In the genomic region with DNA sequence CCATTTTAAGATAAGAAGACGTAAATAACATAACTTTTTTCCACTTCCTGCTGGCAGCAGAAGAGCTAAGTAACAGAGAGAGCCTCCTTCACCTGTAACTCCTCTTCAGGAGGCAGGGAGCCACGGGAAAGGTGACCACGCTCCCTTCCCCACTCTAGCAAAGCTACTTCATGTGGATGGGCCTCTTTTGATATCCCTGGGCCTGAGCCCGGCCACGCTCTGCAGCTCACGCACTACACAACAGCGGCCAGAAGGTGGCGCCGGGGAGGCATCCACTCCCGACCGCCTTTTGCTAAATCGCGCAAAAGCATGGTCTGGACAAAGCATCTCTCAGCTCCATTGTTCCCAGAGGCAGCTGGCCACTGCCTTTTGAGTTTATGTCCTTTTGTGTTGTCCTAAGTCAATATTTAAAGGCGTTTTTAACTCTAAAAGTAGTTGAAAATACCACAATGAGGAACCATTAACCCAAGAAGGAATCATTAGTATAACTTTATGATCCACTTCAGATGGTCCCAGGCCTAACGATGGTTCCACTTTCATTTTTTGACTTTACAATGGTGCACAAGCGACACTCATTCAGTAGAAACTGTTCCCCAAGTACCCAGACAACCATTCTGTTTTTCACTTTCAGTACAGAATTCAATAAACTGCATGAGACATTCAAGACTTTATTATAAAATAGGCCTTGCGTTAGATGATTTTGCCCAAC, we compare ENCODE assay signal across 8 cellular contexts. TPM values are rescaled to one million over a fixed set of nuclear protein-coding genes. Genes with fewer than 3 reads are reported as not detected.
DNase-seq lines count a peak whose midpoint lies in the region; ATAC-seq and TF ChIP-seq lines count a peak whose summit lies in the region.

No MANE protein-coding gene starts in this region.

- H3K27me3 Mint-ChIP-seq in memory B cell: peaks cover 4% of the 10 kb centered on the region

- peak; percentile 84 to 100 (median 97) for TF ChIP-seq CTCF in dorsolateral prefrontal cortex (IDR thresholded peaks at IDR 0.05 in 54 of 56, conservative IDR thresholded peaks at IDR 0.05 in 2 of 56; ENCODE audit: low read depth in 1 of 56, partially characterized antibody in 56 of 56)

- no peak overlapping the region for H3K4me3 Mint-ChIP-seq in memory B cell

- H3K9me3 Mint-ChIP-seq in memory B cell: no peaks in the 10 kb centered on the region

- no peak overlapping the region for H3K27ac Mint-ChIP-seq in memory B cell

- no peaks in the 10 kb centered on the region for H3K27me3 ChIP-seq in dorsolateral prefrontal cortex

- H3K36me3 Mint-ChIP-seq in memory B cell: no peaks in the 10 kb centered on the region

- H3K4me3 ChIP-seq in dorsolateral prefrontal cortex: peak overlapping the region in 11 of 59 donors; percentile 0 to 48 (median 14)

- ATAC-seq in GM19467 (IDR thresholded peaks at IDR 0.05; ENCODE audit: unreplicated experiment) (peak; percentile 93), HG03521 (IDR thresholded peaks at IDR 0.05; ENCODE audit: unreplicated experiment) (peak; percentile 91), memory B cell (ENCODE audit: low read depth) (peak; percentile 97)

- peak overlapping the region in 32 of 59 donors; percentile 2 to 75 (median 51) for H3K27ac ChIP-seq in dorsolateral prefrontal cortex

- intact Hi-C loops in dorsolateral prefrontal cortex (cut with DNase I): loop anchor here (1.0 to 5.0 kb wide), 4 partner anchors 69 to 343 kb away; partner anchors contain the start of gene MARCHF6 (in 1 of the 2)

- DNase-seq in COLO829 (ENCODE audit: low spot score) (peak; percentile 67), NCI-H69 (lab: John Stamatoyannopoulos, UW) (peak; percentile 94), dorsolateral prefrontal cortex (peak; percentile 83 to 92 (median 88)), memory B cell (ENCODE audit: low spot score in 2 of 2) (peak; percentile 71 to 77)
- peak; percentile 86 to 89 for DNase-seq in activated CD4-positive, alpha-beta T cell treated with anti-CD3 and anti-CD28 coated beads, Interleukin-2, amount 50 U/mL, for 48 hours
- DNase-seq in stimulated activated CD8-positive, alpha-beta memory T cell treated with anti-CD3 and anti-CD28 coated beads, Interleukin-15, amount 100 ng/mL, for 24 hours (ENCODE audit: low read depth): peak; percentile 48

- peaks cover 4% of the 10 kb centered on the region for H3K4me1 Mint-ChIP-seq in memory B cell

RNA-seq across cellular contexts. Expression of gene CMBL, which starts 23.6 kb away (rescaled TPM):
- 10 to 100 TPM; 16.2 to 42.6 (median 28.5) TPM for total RNA-seq in dorsolateral prefrontal cortex

RNA-seq across cellular contexts. Expression of gene CCT5, which starts 34.0 kb away (rescaled TPM):
- total RNA-seq in dorsolateral prefrontal cortex: 100 to 1,000 TPM in 44 of 120 experiments, 10 to 100 TPM in 76; 51.3 to 143 (median 92.4) TPM

RNA-seq across cellular contexts. Expression of gene ATPSCKMT, which starts 34.4 kb away (rescaled TPM):
- total RNA-seq in dorsolateral prefrontal cortex: 10 to 100 TPM; 16.3 to 80.8 (median 33.6) TPM
